25 cellular contexts compared by ENCODE assay signal in genomic region chrX:34401411-34401810, GRCh38.
"Had no signal": no experiment of that assay in that cellular context is flagged by ENCODE, and none has a peak within 500 bp of the region (broad histone marks: within the 10 kb centered on the region; RNA-seq: fewer than 3 reads in every experiment).

No MANE protein-coding gene starts in this region.

- H3K36me3 ChIP-seq: heart right ventricle, lower lobe of right lung, ovary, sigmoid colon, tibial artery had no signal

- H3K4me3 ChIP-seq: dorsolateral prefrontal cortex, heart right ventricle, lower lobe of right lung, ovary, psoas muscle, sigmoid colon, testis, tibial artery had no signal

- ATAC-seq: foreskin keratinocyte; heart right ventricle; left colon; left ventricle myocardium superior; lower lobe of right lung; natural killer cell; psoas muscle; right cardiac atrium; stimulated activated memory B cell treated with anti-CD40 and anti-IgM and Interleukin-4, amounts not matched to agents 10 μg/mL and 1 μg/mL and 100 μg/mL, for 72 hours; stimulated activated naive CD8-positive, alpha-beta T cell treated with anti-CD3 and anti-CD28 coated beads, Interleukin-15, Interleukin-2, amounts not matched to agents 100 U/mL and 50 U/mL, for 24 hours had no signal

- H3K27ac ChIP-seq: dorsolateral prefrontal cortex, foreskin keratinocyte, heart right ventricle, lower lobe of right lung, ovary, psoas muscle, sigmoid colon, testis, tibial artery had no signal

- DNase-seq: dorsolateral prefrontal cortex; effector CD4-positive, alpha-beta T cell; foreskin keratinocyte; glutamatergic neuron; heart right ventricle; hippocampal formation; immature natural killer cell; islet precursor cell; kidney glomerular epithelial cell; left colon; left ventricle myocardium superior; lower lobe of right lung; natural killer cell; occipital lobe; ovary; posterior cingulate gyrus; psoas muscle; right cardiac atrium; sigmoid colon; stimulated activated CD4-positive, alpha-beta T cell treated with anti-CD3 and anti-CD28 coated beads, Interleukin-4, amount 100 ng/mL, for 4 hours; stimulated activated naive CD8-positive, alpha-beta T cell treated with anti-CD3 and anti-CD28 coated beads, Interleukin-15, Interleukin-2, amounts not matched to agents 100 U/mL and 50 U/mL, for 24 hours; substantia nigra; testis; tibial artery had no signal

- H3K9me3 ChIP-seq: lower lobe of right lung, ovary, psoas muscle, sigmoid colon, testis, tibial artery had no signal

- H3K27me3 ChIP-seq: foreskin keratinocyte, ovary, sigmoid colon, testis, tibial artery had no signal

- H3K4me1 ChIP-seq: foreskin keratinocyte, heart right ventricle, lower lobe of right lung, psoas muscle, sigmoid colon, testis, tibial artery had no signal
